In the genomic region with DNA sequence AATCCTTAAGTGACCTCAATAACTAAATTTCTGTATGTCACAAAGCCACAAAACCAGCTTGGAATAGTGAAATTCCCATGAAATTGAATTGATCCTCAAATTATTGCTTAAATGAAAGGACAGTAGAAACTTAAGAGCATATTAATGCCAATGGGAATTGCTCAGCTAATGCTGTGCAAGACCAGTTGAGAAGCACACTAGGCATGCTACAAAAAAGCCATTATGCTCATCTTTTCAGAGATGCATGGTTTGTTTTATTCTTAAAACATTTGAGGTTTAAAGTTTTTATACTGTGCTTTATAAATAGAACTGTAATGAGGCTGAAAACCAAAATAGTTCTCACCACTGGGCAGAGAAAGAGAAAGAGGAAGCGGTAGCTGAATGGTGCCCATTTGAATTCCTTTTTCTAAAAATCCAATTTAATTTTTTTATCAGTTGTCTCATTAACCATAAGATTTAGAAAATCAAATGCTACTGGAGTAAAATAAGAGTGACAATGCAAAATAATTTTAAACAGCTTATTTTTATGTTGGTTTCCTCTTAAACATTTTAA, we compare ENCODE assay signal across 20 cellular contexts.
"Had no signal": no experiment of that assay in that cellular context is flagged by ENCODE, and none has a peak within 500 bp of the region (broad histone marks: within the 10 kb centered on the region; RNA-seq: fewer than 3 reads in every experiment).

No MANE protein-coding gene starts in this region.

- H3K4me1 Mint-ChIP-seq: activated CD4-positive, alpha-beta memory T cell treated with anti-CD3 and anti-CD28 coated beads, Interleukin-2, amount 10 ng/mL, durations not matched to agents 7 days and 5 days; activated naive CD4-positive, alpha-beta T cell treated with anti-CD3 and anti-CD28 coated beads, Interleukin-2, amount 50 U/mL, for 24 hours; neural crest cell had no signal

- H3K27ac Mint-ChIP-seq: activated CD4-positive, alpha-beta memory T cell treated with anti-CD3 and anti-CD28 coated beads, Interleukin-2, amount 10 ng/mL, durations not matched to agents 7 days and 5 days; activated naive CD4-positive, alpha-beta T cell treated with anti-CD3 and anti-CD28 coated beads, Interleukin-2, amount 50 U/mL, for 24 hours had no signal

- H3K27ac ChIP-seq: adrenal gland, gastrocnemius medialis, heart left ventricle, lower lobe of right lung, prostate gland, right lobe of liver, upper lobe of left lung, WERI-Rb-1 had no signal

- DNase-seq: activated CD4-positive, alpha-beta memory T cell treated with anti-CD3 and anti-CD28 coated beads, Interleukin-2, amount 10 ng/mL, durations not matched to agents 7 days and 5 days; activated effector memory CD4-positive, alpha-beta T cell treated with Interleukin-2 at 50 U/mL for 16 hours; activated T-cell treated with anti-CD3 and anti-CD28 coated beads, Interleukin-2, amount 50 U/mL, for 4 hours; adrenal gland; gastrocnemius medialis; heart left ventricle; left colon; lower lobe of right lung; right lobe of liver; stimulated activated CD4-positive, alpha-beta T cell treated with anti-CD3 and anti-CD28 coated beads, Interleukin-4, amount 100 ng/mL, for 4 hours; stimulated activated CD8-positive, alpha-beta memory T cell treated with anti-CD3 and anti-CD28 coated beads, Interleukin-4, amount 100 ng/mL, for 48 hours; stimulated activated naive CD4-positive, alpha-beta T cell treated with Interleukin-2 at 50 U/mL for 16 hours; substantia nigra; T1000; upper lobe of left lung; WERI-Rb-1 had no signal

- ATAC-seq: activated T-cell treated with anti-CD3 and anti-CD28 coated beads, Interleukin-2, amount 50 U/mL, for 4 hours; left colon; lower lobe of right lung; right lobe of liver had no signal

- H3K9me3 Mint-ChIP-seq: activated CD4-positive, alpha-beta memory T cell treated with anti-CD3 and anti-CD28 coated beads, Interleukin-2, amount 10 ng/mL, durations not matched to agents 7 days and 5 days; activated naive CD4-positive, alpha-beta T cell treated with anti-CD3 and anti-CD28 coated beads, Interleukin-2, amount 50 U/mL, for 24 hours; activated T-cell treated with anti-CD3 and anti-CD28 coated beads, Interleukin-2, amount 50 U/mL, for 4 hours had no signal

- H3K36me3 Mint-ChIP-seq: activated naive CD4-positive, alpha-beta T cell treated with anti-CD3 and anti-CD28 coated beads, Interleukin-2, amount 50 U/mL, for 24 hours had no signal

- H3K4me3 Mint-ChIP-seq: activated CD4-positive, alpha-beta memory T cell treated with anti-CD3 and anti-CD28 coated beads, Interleukin-2, amount 10 ng/mL, durations not matched to agents 7 days and 5 days; activated naive CD4-positive, alpha-beta T cell treated with anti-CD3 and anti-CD28 coated beads, Interleukin-2, amount 50 U/mL, for 24 hours; activated T-cell treated with anti-CD3 and anti-CD28 coated beads, Interleukin-2, amount 50 U/mL, for 4 hours; neural crest cell had no signal

- H3K4me2 ChIP-seq: smooth muscle cell had no signal

- H3K4me3 ChIP-seq: adrenal gland, gastrocnemius medialis, heart left ventricle, lower lobe of right lung, prostate gland, right lobe of liver, smooth muscle cell, upper lobe of left lung had no signal

- H3K4me1 ChIP-seq: adrenal gland, lower lobe of right lung, prostate gland, right lobe of liver, upper lobe of left lung had no signal

- H3K36me3 ChIP-seq: adrenal gland, gastrocnemius medialis, heart left ventricle, lower lobe of right lung, prostate gland, right lobe of liver, upper lobe of left lung, WERI-Rb-1 had no signal

- H3K9me3 ChIP-seq: adrenal gland, gastrocnemius medialis, heart left ventricle, lower lobe of right lung, prostate gland, right lobe of liver, upper lobe of left lung had no signal

- H3K27me3 ChIP-seq: adrenal gland, gastrocnemius medialis, heart left ventricle, right lobe of liver, upper lobe of left lung had no signal
